9 cellular contexts compared by ENCODE assay signal in genomic region chr11:62501432-62501891, GRCh38. TPM values are rescaled to one million over a fixed set of nuclear protein-coding genes. Genes with fewer than 3 reads are reported as not detected.
DNase-seq lines count a peak whose midpoint lies in the region; FAIRE-seq and TF ChIP-seq lines count a peak whose summit lies in the region.
"Had no signal": no experiment of that assay in that cellular context is flagged by ENCODE, and none has a peak within 500 bp of the region (broad histone marks: within the 10 kb centered on the region; RNA-seq: fewer than 3 reads in every experiment).

No MANE protein-coding gene starts in this region.

- no peak overlapping the region for H3K4me3 ChIP-seq in testis

- no peaks in the 10 kb centered on the region for H3K27me3 ChIP-seq in testis

- H3K36me3 ChIP-seq in testis (ENCODE audit: low read depth, missing control alignments) = no peaks in the 10 kb centered on the region

- DNase-seq in NCI-H2029 (lab: John Stamatoyannopoulos, UW) = peak; percentile 45
- DNase-seq in dermis blood vessel endothelial cell = peak; percentile 51
- DNase-seq in lung microvascular endothelial cell (ENCODE audit: low read depth in 2 of 2) = peak; percentile 39 to 86
- DNase-seq in testis = peak; percentile 78
- DNase-seq in activated naive CD4-positive, alpha-beta T cell treated with Interleukin-2 at 50 U/mL for 16 hours = no peak
- no peak for DNase-seq in D721Med (ENCODE audit: insufficient read length, low spot score)
- no peak for DNase-seq in COLO668 (lab: John Stamatoyannopoulos, UW; ENCODE audit: unreplicated experiment)
- DNase-seq: activated T-cell treated with anti-CD3 and anti-CD28 coated beads, Interleukin-2, amount 50 U/mL, for 1 hour; SHP77 treated with DMSO at 0.1 percent for 48 hours had no signal

- FAIRE-seq in D721Med (lab: Jason Lieb, UNC) = no peak

- WGBS in testis, 2 donors = 69 to 78% methylated on average over 11 of the region's 11 CpGs

- no peak for TF ChIP-seq POLR2A in testis (IDR thresholded peaks at IDR 0.05)

- H3K4me1 ChIP-seq in testis = peaks cover 9% of the 10 kb centered on the region

- no peaks in the 10 kb centered on the region for H3K9me3 ChIP-seq in testis

- no peak overlapping the region for H3K27ac ChIP-seq in testis

- TF ChIP-seq CTCF in testis (IDR thresholded peaks at IDR 0.05) (no peak), D721Med (IDR thresholded peaks at IDR 0.05; ENCODE audit: insufficient read depth, missing control alignments) (no peak)

- intact Hi-C loops in testis (cut with DNase I; ENCODE audit: low total_unique reads) = no loop called here

RNA-seq across cellular contexts. Expression of gene AHNAK, which starts 45.1 kb away (rescaled TPM):
- total RNA-seq in dermis blood vessel endothelial cell = 517 and 766 TPM in 2 replicates
- total RNA-seq in lung microvascular endothelial cell = 214 and 215 TPM in 2 replicates
- 100 to 1,000 TPM; 137 to 148 TPM for total RNA-seq in testis
- 95.8 TPM for polyA plus RNA-seq in testis (ENCODE audit: insufficient read depth, low read depth, low replicate concordance)

Comparison
In these comparisons a context has a peak if more than half of its experiments do, and no peak if none do; other contexts are left out.
1. DNase-seq: peak in NCI-H2029 (single experiment), dermis blood vessel endothelial cell (single experiment), lung microvascular endothelial cell (2 of 2) and testis (single experiment); none in activated naive CD4-positive, alpha-beta T cell treated with Interleukin-2 at 50 U/mL for 16 hours (single experiment), D721Med (single experiment) and COLO668 (single experiment).